1 cellular context compared by ENCODE assay signal in the genomic region with DNA sequence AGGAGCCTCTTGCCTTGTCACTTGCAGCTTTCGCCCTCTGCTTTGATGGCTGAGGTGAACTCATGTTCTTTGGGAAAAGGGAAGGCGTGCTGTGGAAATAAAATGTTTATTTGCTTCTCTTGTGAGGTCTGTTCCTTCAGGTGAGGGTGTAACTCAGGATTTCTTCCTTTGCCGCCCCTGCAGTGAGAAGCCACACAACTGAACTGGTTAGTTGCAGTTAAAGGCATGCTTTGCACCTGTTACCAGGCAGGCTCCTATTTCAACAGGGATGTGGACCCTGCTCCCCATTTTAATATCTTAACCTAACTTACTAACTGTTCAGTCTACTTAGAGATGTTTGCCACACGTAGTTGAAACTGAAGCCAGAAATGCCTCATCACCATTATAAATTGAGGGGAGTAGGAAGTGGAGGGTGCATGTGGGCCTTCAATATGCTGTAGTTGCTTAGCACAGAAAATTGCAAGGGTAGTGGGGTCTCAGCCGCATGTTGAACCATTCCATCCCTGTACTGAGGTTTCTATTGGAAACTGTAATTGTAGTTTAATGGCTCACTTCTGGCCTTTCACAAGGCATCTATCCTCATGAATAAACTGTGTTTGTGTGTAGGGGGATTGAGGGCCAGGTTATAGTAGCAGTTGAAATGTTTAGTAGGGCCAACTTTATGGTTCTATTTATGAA.
TF ChIP-seq lines count a peak whose summit lies in the region.

No MANE protein-coding gene starts in this region.

TF ChIP-seq in A549, 52 proteins besides CTCF, POLR2A, EP300 and RAD21:
- TF ChIP-seq NR3C1 (IDR thresholded peaks at IDR 0.05) = no peak
- peak; percentile 95 for TF ChIP-seq POLR2AphosphoS2 (conservative IDR thresholded peaks at IDR 0.05; ENCODE audit: low read length)
- TF ChIP-seq, protein P1, sequence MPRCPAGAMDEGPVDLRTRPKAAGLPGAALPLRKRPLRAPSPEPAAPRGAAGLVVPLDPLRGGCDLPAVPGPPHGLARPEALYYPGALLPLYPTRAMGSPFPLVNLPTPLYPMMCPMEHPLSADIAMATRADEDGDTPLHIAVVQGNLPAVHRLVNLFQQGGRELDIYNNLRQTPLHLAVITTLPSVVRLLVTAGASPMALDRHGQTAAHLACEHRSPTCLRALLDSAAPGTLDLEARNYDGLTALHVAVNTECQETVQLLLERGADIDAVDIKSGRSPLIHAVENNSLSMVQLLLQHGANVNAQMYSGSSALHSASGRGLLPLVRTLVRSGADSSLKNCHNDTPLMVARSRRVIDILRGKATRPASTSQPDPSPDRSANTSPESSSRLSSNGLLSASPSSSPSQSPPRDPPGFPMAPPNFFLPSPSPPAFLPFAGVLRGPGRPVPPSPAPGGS (IDR thresholded peaks at IDR 0.05) = no peak; the same call in 1 of the 3 replicates
- no peak for TF ChIP-seq MYC (IDR thresholded peaks at IDR 0.05; ENCODE audit: borderline replicate concordance, low read length)
- TF ChIP-seq, protein P2, sequence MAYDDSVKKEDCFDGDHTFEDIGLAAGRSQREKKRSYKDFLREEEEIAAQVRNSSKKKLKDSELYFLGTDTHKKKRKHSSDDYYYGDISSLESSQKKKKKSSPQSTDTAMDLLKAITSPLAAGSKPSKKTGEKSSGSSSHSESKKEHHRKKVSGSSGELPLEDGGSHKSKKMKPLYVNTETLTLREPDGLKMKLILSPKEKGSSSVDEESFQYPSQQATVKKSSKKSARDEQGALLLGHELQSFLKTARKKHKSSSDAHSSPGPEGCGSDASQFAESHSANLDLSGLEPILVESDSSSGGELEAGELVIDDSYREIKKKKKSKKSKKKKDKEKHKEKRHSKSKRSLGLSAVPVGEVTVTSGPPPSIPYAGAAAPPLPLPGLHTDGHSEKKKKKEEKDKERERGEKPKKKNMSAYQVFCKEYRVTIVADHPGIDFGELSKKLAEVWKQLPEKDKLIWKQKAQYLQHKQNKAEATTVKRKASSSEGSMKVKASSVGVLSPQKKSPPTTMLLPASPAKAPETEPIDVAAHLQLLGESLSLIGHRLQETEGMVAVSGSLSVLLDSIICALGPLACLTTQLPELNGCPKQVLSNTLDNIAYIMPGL (CRISPR knock-in tag; IDR thresholded peaks at IDR 0.05; ENCODE audit: borderline replicate concordance) = peak; percentile 78; the same call in 1 of the 2 replicates
- TF ChIP-seq, protein P3, sequence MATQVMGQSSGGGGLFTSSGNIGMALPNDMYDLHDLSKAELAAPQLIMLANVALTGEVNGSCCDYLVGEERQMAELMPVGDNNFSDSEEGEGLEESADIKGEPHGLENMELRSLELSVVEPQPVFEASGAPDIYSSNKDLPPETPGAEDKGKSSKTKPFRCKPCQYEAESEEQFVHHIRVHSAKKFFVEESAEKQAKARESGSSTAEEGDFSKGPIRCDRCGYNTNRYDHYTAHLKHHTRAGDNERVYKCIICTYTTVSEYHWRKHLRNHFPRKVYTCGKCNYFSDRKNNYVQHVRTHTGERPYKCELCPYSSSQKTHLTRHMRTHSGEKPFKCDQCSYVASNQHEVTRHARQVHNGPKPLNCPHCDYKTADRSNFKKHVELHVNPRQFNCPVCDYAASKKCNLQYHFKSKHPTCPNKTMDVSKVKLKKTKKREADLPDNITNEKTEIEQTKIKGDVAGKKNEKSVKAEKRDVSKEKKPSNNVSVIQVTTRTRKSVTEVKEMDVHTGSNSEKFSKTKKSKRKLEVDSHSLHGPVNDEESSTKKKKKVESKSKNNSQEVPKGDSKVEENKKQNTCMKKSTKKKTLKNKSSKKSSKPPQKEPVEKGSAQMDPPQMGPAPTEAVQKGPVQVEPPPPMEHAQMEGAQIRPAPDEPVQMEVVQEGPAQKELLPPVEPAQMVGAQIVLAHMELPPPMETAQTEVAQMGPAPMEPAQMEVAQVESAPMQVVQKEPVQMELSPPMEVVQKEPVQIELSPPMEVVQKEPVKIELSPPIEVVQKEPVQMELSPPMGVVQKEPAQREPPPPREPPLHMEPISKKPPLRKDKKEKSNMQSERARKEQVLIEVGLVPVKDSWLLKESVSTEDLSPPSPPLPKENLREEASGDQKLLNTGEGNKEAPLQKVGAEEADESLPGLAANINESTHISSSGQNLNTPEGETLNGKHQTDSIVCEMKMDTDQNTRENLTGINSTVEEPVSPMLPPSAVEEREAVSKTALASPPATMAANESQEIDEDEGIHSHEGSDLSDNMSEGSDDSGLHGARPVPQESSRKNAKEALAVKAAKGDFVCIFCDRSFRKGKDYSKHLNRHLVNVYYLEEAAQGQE (IDR thresholded peaks at IDR 0.05) = 0 out of 2 replicates have a peak, but pooled peaks have one; percentile 20
- peak; percentile 89 for TF ChIP-seq TFCP2L1 (CRISPR knock-in tag; IDR thresholded peaks at IDR 0.05)
- peak; percentile 90 for TF ChIP-seq HOXA7 (CRISPR knock-in tag; IDR thresholded peaks at IDR 0.05)
- TF ChIP-seq HDAC2 (IDR thresholded peaks at IDR 0.05) = no peak
- no peak for TF ChIP-seq CBX8 (IDR thresholded peaks at IDR 0.05)
- 0 out of 2 replicates have a peak, but pooled peaks have one; percentile 20 for TF ChIP-seq HOXB13 (CRISPR knock-in tag; IDR thresholded peaks at IDR 0.05; ENCODE audit: low read depth)
- TF ChIP-seq TP53 (CRISPR knock-in tag; IDR thresholded peaks at IDR 0.05) = peak; percentile 77; the same call in 1 of the 2 replicates
- TF ChIP-seq, protein P4, sequence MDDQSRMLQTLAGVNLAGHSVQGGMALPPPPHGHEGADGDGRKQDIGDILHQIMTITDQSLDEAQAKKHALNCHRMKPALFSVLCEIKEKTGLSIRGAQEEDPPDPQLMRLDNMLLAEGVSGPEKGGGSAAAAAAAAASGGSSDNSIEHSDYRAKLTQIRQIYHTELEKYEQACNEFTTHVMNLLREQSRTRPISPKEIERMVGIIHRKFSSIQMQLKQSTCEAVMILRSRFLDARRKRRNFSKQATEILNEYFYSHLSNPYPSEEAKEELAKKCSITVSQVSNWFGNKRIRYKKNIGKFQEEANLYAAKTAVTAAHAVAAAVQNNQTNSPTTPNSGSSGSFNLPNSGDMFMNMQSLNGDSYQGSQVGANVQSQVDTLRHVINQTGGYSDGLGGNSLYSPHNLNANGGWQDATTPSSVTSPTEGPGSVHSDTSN (IDR thresholded peaks at IDR 0.05) = peak; percentile 26; the same call in 1 of the 2 replicates
- peak; percentile 88 for TF ChIP-seq FOSB (CRISPR knock-in tag; IDR thresholded peaks at IDR 0.05)
- TF ChIP-seq JUN (IDR thresholded peaks at IDR 0.05) = peak; percentile 65
